11 cellular contexts compared by ENCODE assay signal in the genomic region with DNA sequence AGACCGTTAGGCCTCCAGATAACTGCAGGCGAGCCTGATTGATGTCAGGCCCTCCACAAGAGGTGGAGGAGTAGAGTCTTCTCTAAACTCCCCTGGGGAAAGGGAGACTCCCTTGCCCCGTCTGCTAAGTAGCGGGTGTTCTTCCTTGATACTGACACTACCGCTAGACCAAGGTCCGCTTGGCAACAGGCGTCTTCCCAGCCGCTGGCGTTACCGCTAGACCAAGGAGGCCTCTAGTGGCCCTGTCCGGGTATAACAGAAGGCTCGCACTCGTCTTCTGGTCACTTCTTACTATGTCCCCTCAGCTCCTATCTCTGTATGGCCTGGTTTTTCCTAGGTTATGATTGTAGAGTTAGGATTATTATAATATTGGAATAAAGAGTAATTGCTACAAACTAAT. TPM values are rescaled to one million over a fixed set of nuclear protein-coding genes. Genes with fewer than 3 reads are reported as not detected.
DNase-seq lines count a peak whose midpoint lies in the region; ATAC-seq and TF ChIP-seq lines count a peak whose summit lies in the region.
"Not testable (repeated sequence)": the region's sequence is repeated elsewhere in the genome, so short reads cannot be mapped to it uniquely, and the experiment has no call there.
"Had no signal": no experiment of that assay in that cellular context is flagged by ENCODE, and none has a peak within 500 bp of the region (broad histone marks: within the 10 kb centered on the region; RNA-seq: fewer than 3 reads in every experiment).

No MANE protein-coding gene starts in this region.

- not testable (repeated sequence) for ATAC-seq in left colon

- H3K4me3 ChIP-seq in WI38 (ENCODE audit: low read depth, low read length); endodermal cell (ENCODE audit: low read length): not testable (repeated sequence)

- H3K4me1 Mint-ChIP-seq in endodermal cell = not testable (repeated sequence)

- H3K27ac ChIP-seq in endodermal cell (ENCODE audit: low read depth, low read length) = not testable (repeated sequence)

- peak; percentile 51; the same call in 2 of the 3 replicates for TF ChIP-seq CTCF in GM12872 (IDR thresholded peaks at IDR 0.05; ENCODE audit: insufficient read depth, low read depth, low read length)
- TF ChIP-seq CTCF in WI38 (IDR thresholded peaks at IDR 0.05; ENCODE audit: low read depth, low read length) = 0 out of 2 replicates have a peak, but pooled peaks have one; percentile 8
- TF ChIP-seq CTCF in endodermal cell (conservative IDR thresholded peaks at IDR 0.05) = peak; percentile 48

- DNase-seq in NCI-H82 (lab: John Stamatoyannopoulos, UW) (peak; percentile 68), endodermal cell (peak; percentile 79), left colon (peak; percentile 31 to 39)

- H3K27me3 ChIP-seq in endodermal cell (ENCODE audit: control insufficient read depth, insufficient read depth, low read length, poor library complexity, severe bottlenecking) = not testable (repeated sequence)

- H3K9me3 Mint-ChIP-seq in endodermal cell = peaks cover 44% of the 10 kb centered on the region

- not testable (repeated sequence) for H3K27ac Mint-ChIP-seq in endodermal cell

- peaks cover 18% of the 10 kb centered on the region for H3K36me3 Mint-ChIP-seq in endodermal cell (ENCODE audit: low read depth)

- intact Hi-C loops in left colon (cut with DNase I, micrococcal nuclease) = not testable (repeated sequence)

- WGBS in endodermal cell (ENCODE audit: insufficient coverage in 1 of 2, insufficient read length in 1 of 2), 2 experiments = 45% methylated on average over 13 of the region's 13 CpGs; no CpG with 5 or more reads in 1 of the 2 experiments

- H3K36me3 ChIP-seq in endodermal cell (ENCODE audit: control insufficient read depth, insufficient read depth, low read length) = not testable (repeated sequence)

- H3K4me1 ChIP-seq in endodermal cell (ENCODE audit: control insufficient read depth, insufficient read depth, low read length) = not testable (repeated sequence)

- not testable (repeated sequence) for H3K4me3 Mint-ChIP-seq in endodermal cell

- H3K9ac ChIP-seq in endodermal cell (ENCODE audit: extremely low read depth, low read length, poor library complexity, severe bottlenecking) = not testable (repeated sequence)

- not testable (repeated sequence) for H3K27me3 Mint-ChIP-seq in endodermal cell (ENCODE audit: insufficient read depth)

- H3K9me3 ChIP-seq in endodermal cell (ENCODE audit: control insufficient read depth, low read length) = peaks cover 24% of the 10 kb centered on the region

RNA-seq across cellular contexts. Expression of a gene that starts 2.4 kb away (rescaled TPM):
- total RNA-seq in endodermal cell (1 to 10 TPM; 8.3 to 9.8 TPM), left colon (1 to 10 TPM; 7.8 to 9.6 TPM)
- polyA plus RNA-seq in endodermal cell (2013, experiment 1 of 2) = 4.5 TPM
- 4.8 TPM for polyA plus RNA-seq in endodermal cell (2013, experiment 2 of 2)

RNA-seq across cellular contexts. Expression of a gene that starts 8.6 kb away (rescaled TPM):
- total RNA-seq in endodermal cell (not detected), left colon (not detected)
- polyA plus RNA-seq in endodermal cell (2013, experiment 1 of 2) = not detected
- polyA plus RNA-seq in endodermal cell (2013, experiment 2 of 2) = not detected
- total RNA-seq: activated CD8-positive, alpha-beta memory T cell treated with anti-CD3 and anti-CD28 coated beads for 36 hours; frontal cortex; left cardiac atrium; skeletal muscle tissue; T-helper 2 cell treated with Interferon-gamma antibody and Interleukin-4, amounts not matched to agents 100 ng/mL and 5 ng/mL, for 36 hours; temporal lobe had no signal

RNA-seq across cellular contexts. Expression of a gene that starts 18.0 kb away (rescaled TPM):
- total RNA-seq in endodermal cell = not detected
- polyA plus RNA-seq in endodermal cell (2013, experiment 1 of 2) = not detected
- not detected for polyA plus RNA-seq in endodermal cell (2013, experiment 2 of 2)
- not detected for total RNA-seq in left colon
- total RNA-seq: activated CD8-positive, alpha-beta memory T cell treated with anti-CD3 and anti-CD28 coated beads for 36 hours; frontal cortex; left cardiac atrium; skeletal muscle tissue; T-helper 2 cell treated with Interferon-gamma antibody and Interleukin-4, amounts not matched to agents 100 ng/mL and 5 ng/mL, for 36 hours; temporal lobe had no signal

RNA-seq across cellular contexts. Expression of a gene that starts 27.1 kb away (rescaled TPM):
- not detected for total RNA-seq in endodermal cell
- not detected for polyA plus RNA-seq in endodermal cell (2013, experiment 1 of 2)
- polyA plus RNA-seq in endodermal cell (2013, experiment 2 of 2) = not detected
- total RNA-seq in left colon = not detected
- total RNA-seq: activated CD8-positive, alpha-beta memory T cell treated with anti-CD3 and anti-CD28 coated beads for 36 hours; frontal cortex; left cardiac atrium; skeletal muscle tissue; T-helper 2 cell treated with Interferon-gamma antibody and Interleukin-4, amounts not matched to agents 100 ng/mL and 5 ng/mL, for 36 hours; temporal lobe had no signal

RNA-seq across cellular contexts. Expression of a gene that starts 36.7 kb away (rescaled TPM):
- total RNA-seq in endodermal cell = not detected
- not detected for polyA plus RNA-seq in endodermal cell (2013, experiment 1 of 2)
- polyA plus RNA-seq in endodermal cell (2013, experiment 2 of 2) = not detected
- not detected for total RNA-seq in left colon
- total RNA-seq: activated CD8-positive, alpha-beta memory T cell treated with anti-CD3 and anti-CD28 coated beads for 36 hours; frontal cortex; left cardiac atrium; skeletal muscle tissue; T-helper 2 cell treated with Interferon-gamma antibody and Interleukin-4, amounts not matched to agents 100 ng/mL and 5 ng/mL, for 36 hours; temporal lobe had no signal
